Comparison of ENCODE assay signal across 8 cellular contexts in the genomic region with DNA sequence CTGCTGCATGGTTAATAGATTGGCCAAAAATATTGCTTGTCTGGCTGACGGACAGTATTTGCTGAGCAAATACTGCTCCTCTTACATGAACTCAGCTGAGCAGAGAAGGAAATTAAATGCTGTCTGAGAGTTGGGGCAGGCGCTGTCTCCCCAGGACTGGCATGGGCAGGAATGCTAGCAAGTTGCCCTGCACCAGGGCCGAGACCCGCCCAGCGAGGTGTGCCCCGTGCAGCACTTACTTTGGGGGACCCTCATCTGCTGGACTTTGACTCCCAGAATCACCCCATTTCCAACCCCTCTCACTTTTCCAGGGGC. TPM values are rescaled to one million over a fixed set of nuclear protein-coding genes. Genes with fewer than 3 reads are reported as not detected.
DNase-seq lines count a peak whose midpoint lies in the region; ATAC-seq and TF ChIP-seq lines count a peak whose summit lies in the region.

No MANE protein-coding gene starts in this region.

- no peaks in the 10 kb centered on the region for H3K9me3 Mint-ChIP-seq in WTC11

- CTCF ChIA-PET in HEK293 (lab: Yijun Ruan, JAX) (interaction anchor here (1.2 kb wide), 1 partner anchor 76 kb away, joined by 3 read pairs; no protein-coding TSS in a partner anchor), WTC11 (lab: Charles Lee) (no interaction called here)

- H3K27ac ChIP-seq in HEK293 (ENCODE audit: extremely low read depth, low read depth, low read length) (no peak overlapping the region), hepatocyte (peak overlapping the region; percentile 66), smooth muscle cell (ENCODE audit: low read depth) (no peak overlapping the region)

- TF ChIP-seq CTCF in HEK293 (tag by site-specific recombination; IDR thresholded peaks at IDR 0.05) (no peak), WTC11 (IDR thresholded peaks at IDR 0.05) (no peak), hepatocyte (IDR thresholded peaks at IDR 0.05; ENCODE audit: poor library complexity) (no peak), smooth muscle cell (IDR thresholded peaks at IDR 0.05; ENCODE audit: borderline replicate concordance, insufficient read depth, poor library complexity, severe bottlenecking) (no peak)

- H3K27me3 Mint-ChIP-seq in WTC11 (ENCODE audit: low read depth), result peaks cover 35% of the 10 kb centered on the region

- H3K9me3 ChIP-seq in HEK293 (ENCODE audit: control insufficient read depth, insufficient read depth, low read depth, low read length) (no peaks in the 10 kb centered on the region), hepatocyte (ENCODE audit: low read depth) (no peaks in the 10 kb centered on the region), smooth muscle cell (replicated peaks; ENCODE audit: low read depth) (no peaks in the 10 kb centered on the region)

- no peaks in the 10 kb centered on the region for H3K9me2 ChIP-seq in hepatocyte (replicated peaks; ENCODE audit: insufficient read depth)

- H3K4me1 Mint-ChIP-seq in WTC11, result peaks cover 19% of the 10 kb centered on the region

- peaks cover 0 to 17% of the 10 kb centered on the region in 2 experiments; a peak in 1 of 3 replicates for H3K36me3 ChIP-seq in HEK293 (ENCODE audit: control insufficient read depth in 2 of 2, insufficient read depth in 1 of 2, low read length in 2 of 2)
- H3K36me3 ChIP-seq in hepatocyte (replicated peaks; ENCODE audit: insufficient read depth, low read depth), result no peaks in the 10 kb centered on the region
- no peaks in the 10 kb centered on the region for H3K36me3 ChIP-seq in smooth muscle cell (ENCODE audit: low read depth)

- H3K4me3 ChIP-seq in HEK293 (ENCODE audit: low read depth, low read length) (peak overlapping the region; percentile 71), hepatocyte (peak overlapping the region; percentile 95), smooth muscle cell (peak overlapping the region; percentile 77)

- peak overlapping the region; percentile 73 for H3K9ac ChIP-seq in smooth muscle cell (ENCODE audit: low read depth)

- DNase-seq in WTC11 (ENCODE audit: low spot score) (no peak), hepatocyte (ENCODE audit: low spot score) (no peak), smooth muscle cell (lab: John Stamatoyannopoulos, UW; ENCODE audit: unreplicated experiment) (no peak), NOMO-1 treated with dmso at 0.1 percent for 144 hours (lab: John Stamatoyannopoulos, UW; ENCODE audit: unreplicated experiment) (no peak)

- H2AFZ ChIP-seq in hepatocyte (no peak overlapping the region), smooth muscle cell (ENCODE audit: low read depth) (no peak overlapping the region)

- H3K4me1 ChIP-seq in HEK293 (ENCODE audit: control insufficient read depth, insufficient read depth, low read length) (peaks cover 3% of the 10 kb centered on the region; the same call in 1 of the 2 replicates), hepatocyte (ENCODE audit: insufficient read depth) (peaks cover 60% of the 10 kb centered on the region), smooth muscle cell (ENCODE audit: low read depth) (peaks cover 12% of the 10 kb centered on the region)

- H3K27ac Mint-ChIP-seq in WTC11, result no peak overlapping the region; the same call in 1 of the 2 replicates

- no peaks in the 10 kb centered on the region for H3K27me3 ChIP-seq in hepatocyte
- H3K27me3 ChIP-seq in smooth muscle cell (ENCODE audit: low read depth), result no peaks in the 10 kb centered on the region

- peak overlapping the region; percentile 76 for H3K4me3 Mint-ChIP-seq in WTC11

- POLR2A ChIA-PET in HEK293 (lab: Yijun Ruan, JAX) (interaction anchor here (1.1 kb wide), 1 partner anchor 68 kb away, joined by 3 read pairs; no protein-coding TSS in a partner anchor), WTC11 (lab: Charles Lee) (no interaction called here)

- H4K20me1 ChIP-seq in hepatocyte (ENCODE audit: insufficient read depth, poor library complexity, severe bottlenecking) (peaks cover 57% of the 10 kb centered on the region), smooth muscle cell (ENCODE audit: low read depth) (peaks cover 57% of the 10 kb centered on the region)

- H3K4me2 ChIP-seq in hepatocyte, result peak overlapping the region; percentile 100
- peak overlapping the region; percentile 99 for H3K4me2 ChIP-seq in smooth muscle cell

- H3K36me3 Mint-ChIP-seq in WTC11, result no peaks in the 10 kb centered on the region

- WGBS in hepatocyte (ENCODE audit: low lambda C conversion rate, missing lambda C conversion rate), result 65% methylated on average over 6 of the region's 6 CpGs
- WGBS in smooth muscle cell (ENCODE audit: low lambda C conversion rate), result 90% methylated on average over 6 of the region's 6 CpGs

- no peak for ATAC-seq in WTC11
- ATAC-seq in GM18868 (IDR thresholded peaks at IDR 0.05; ENCODE audit: unreplicated experiment), result no peak
- ATAC-seq in HG02981 (IDR thresholded peaks at IDR 0.05; ENCODE audit: unreplicated experiment), result no peak
- no peak for ATAC-seq in HG03280 (IDR thresholded peaks at IDR 0.05; ENCODE audit: unreplicated experiment)

- H3K79me2 ChIP-seq in hepatocyte (peaks cover 57% of the 10 kb centered on the region), smooth muscle cell (ENCODE audit: low read depth) (peaks cover 57% of the 10 kb centered on the region)

- H3F3A ChIP-seq in smooth muscle cell (ENCODE audit: low read depth), result no peaks in the 10 kb centered on the region

TF ChIP-seq in HEK293, 187 proteins besides CTCF, POLR2A, EP300 and RAD21 (continues in another document):
- TF ChIP-seq HOXC10 (CRISPR knock-in tag; IDR thresholded peaks at IDR 0.05), result no peak
- no peak for TF ChIP-seq OVOL3 (tag by site-specific recombination; IDR thresholded peaks at IDR 0.05)
- TF ChIP-seq SP3 (tag by site-specific recombination; IDR thresholded peaks at IDR 0.05), result no peak
- no peak for TF ChIP-seq ZBTB1 (tag by site-specific recombination; IDR thresholded peaks at IDR 0.05)
- no peak for TF ChIP-seq ZNF792 (tag by site-specific recombination; IDR thresholded peaks at IDR 0.05)
- TF ChIP-seq ZNF677 (tag by site-specific recombination; IDR thresholded peaks at IDR 0.05), result no peak
- TF ChIP-seq ZNF768 (tag by site-specific recombination; IDR thresholded peaks at IDR 0.05), result no peak
- TF ChIP-seq ZNF202 (tag by site-specific recombination; IDR thresholded peaks at IDR 0.05; ENCODE audit: borderline replicate concordance), result no peak
- no peak for TF ChIP-seq MZF1 (tag by site-specific recombination; IDR thresholded peaks at IDR 0.05; ENCODE audit: borderline replicate concordance)

TF ChIP-seq in WTC11, 78 proteins besides CTCF, POLR2A, EP300 and RAD21 (continues in another document):
- TF ChIP-seq, protein P1, sequence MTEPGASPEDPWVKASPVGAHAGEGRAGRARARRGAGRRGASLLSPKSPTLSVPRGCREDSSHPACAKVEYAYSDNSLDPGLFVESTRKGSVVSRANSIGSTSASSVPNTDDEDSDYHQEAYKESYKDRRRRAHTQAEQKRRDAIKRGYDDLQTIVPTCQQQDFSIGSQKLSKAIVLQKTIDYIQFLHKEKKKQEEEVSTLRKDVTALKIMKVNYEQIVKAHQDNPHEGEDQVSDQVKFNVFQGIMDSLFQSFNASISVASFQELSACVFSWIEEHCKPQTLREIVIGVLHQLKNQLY (CRISPR knock-in tag; IDR thresholded peaks at IDR 0.05), result no peak
- TF ChIP-seq SMAD3 (CRISPR knock-in tag; IDR thresholded peaks at IDR 0.05; ENCODE audit: borderline replicate concordance) (no peak), ZNF219 (CRISPR knock-in tag; IDR thresholded peaks at IDR 0.05; ENCODE audit: borderline replicate concordance) (no peak), TEAD4 (CRISPR knock-in tag; IDR thresholded peaks at IDR 0.05) (no peak), ZNF121 (CRISPR knock-in tag; IDR thresholded peaks at IDR 0.05) (no peak), ZNF671 (CRISPR knock-in tag; IDR thresholded peaks at IDR 0.05) (no peak), GTF2I (CRISPR knock-in tag; conservative IDR thresholded peaks at IDR 0.05) (no peak)
- TF ChIP-seq, protein P2, sequence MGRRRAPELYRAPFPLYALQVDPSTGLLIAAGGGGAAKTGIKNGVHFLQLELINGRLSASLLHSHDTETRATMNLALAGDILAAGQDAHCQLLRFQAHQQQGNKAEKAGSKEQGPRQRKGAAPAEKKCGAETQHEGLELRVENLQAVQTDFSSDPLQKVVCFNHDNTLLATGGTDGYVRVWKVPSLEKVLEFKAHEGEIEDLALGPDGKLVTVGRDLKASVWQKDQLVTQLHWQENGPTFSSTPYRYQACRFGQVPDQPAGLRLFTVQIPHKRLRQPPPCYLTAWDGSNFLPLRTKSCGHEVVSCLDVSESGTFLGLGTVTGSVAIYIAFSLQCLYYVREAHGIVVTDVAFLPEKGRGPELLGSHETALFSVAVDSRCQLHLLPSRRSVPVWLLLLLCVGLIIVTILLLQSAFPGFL (CRISPR knock-in tag; IDR thresholded peaks at IDR 0.05; ENCODE audit: borderline replicate concordance), result no peak
- TF ChIP-seq, protein P3, sequence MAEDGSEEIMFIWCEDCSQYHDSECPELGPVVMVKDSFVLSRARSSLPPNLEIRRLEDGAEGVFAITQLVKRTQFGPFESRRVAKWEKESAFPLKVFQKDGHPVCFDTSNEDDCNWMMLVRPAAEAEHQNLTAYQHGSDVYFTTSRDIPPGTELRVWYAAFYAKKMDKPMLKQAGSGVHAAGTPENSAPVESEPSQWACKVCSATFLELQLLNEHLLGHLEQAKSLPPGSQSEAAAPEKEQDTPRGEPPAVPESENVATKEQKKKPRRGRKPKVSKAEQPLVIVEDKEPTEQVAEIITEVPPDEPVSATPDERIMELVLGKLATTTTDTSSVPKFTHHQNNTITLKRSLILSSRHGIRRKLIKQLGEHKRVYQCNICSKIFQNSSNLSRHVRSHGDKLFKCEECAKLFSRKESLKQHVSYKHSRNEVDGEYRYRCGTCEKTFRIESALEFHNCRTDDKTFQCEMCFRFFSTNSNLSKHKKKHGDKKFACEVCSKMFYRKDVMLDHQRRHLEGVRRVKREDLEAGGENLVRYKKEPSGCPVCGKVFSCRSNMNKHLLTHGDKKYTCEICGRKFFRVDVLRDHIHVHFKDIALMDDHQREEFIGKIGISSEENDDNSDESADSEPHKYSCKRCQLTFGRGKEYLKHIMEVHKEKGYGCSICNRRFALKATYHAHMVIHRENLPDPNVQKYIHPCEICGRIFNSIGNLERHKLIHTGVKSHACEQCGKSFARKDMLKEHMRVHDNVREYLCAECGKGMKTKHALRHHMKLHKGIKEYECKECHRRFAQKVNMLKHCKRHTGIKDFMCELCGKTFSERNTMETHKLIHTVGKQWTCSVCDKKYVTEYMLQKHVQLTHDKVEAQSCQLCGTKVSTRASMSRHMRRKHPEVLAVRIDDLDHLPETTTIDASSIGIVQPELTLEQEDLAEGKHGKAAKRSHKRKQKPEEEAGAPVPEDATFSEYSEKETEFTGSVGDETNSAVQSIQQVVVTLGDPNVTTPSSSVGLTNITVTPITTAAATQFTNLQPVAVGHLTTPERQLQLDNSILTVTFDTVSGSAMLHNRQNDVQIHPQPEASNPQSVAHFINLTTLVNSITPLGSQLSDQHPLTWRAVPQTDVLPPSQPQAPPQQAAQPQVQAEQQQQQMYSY (CRISPR knock-in tag; IDR thresholded peaks at IDR 0.05), result no peak

RNA-seq across cellular contexts. Expression of a gene that starts 1.4 kb away (rescaled TPM):
- total RNA-seq in WTC11 (2021), result 120 to 129 TPM (median 126 TPM) in 3 replicates
- 5.8 and 18.5 TPM in 2 replicates for total RNA-seq in hepatocyte
- 61.1 and 69.1 TPM in 2 replicates for polyA plus RNA-seq in hepatocyte
- total RNA-seq in smooth muscle cell, result 2.3 and 7.9 TPM in 2 replicates
- 17.6 and 31.4 TPM in 2 replicates for polyA plus RNA-seq in smooth muscle cell
